1 cellular context compared by ENCODE assay signal in genomic region chr9:130129425-130130061, GRCh38.
TF ChIP-seq lines count a peak whose summit lies in the region.

No MANE protein-coding gene starts in this region.

TF ChIP-seq in endothelial cell of umbilical vein, 7 proteins besides CTCF, POLR2A, EP300 and RAD21 (continued from another document):
- TF ChIP-seq JUN (IDR thresholded peaks at IDR 0.05; ENCODE audit: borderline replicate concordance, insufficient read depth, insufficient read length, low read depth) (no peak), GATA2 (IDR thresholded peaks at IDR 0.05; ENCODE audit: insufficient read depth, insufficient read length, low read depth, low read length) (no peak), MYC (IDR thresholded peaks at IDR 0.05; ENCODE audit: low read depth, low read length) (no peak), EZH2 (IDR thresholded peaks at IDR 0.05; ENCODE audit: borderline replicate concordance, low read depth, low read length, severe bottlenecking) (no peak), FOS (IDR thresholded peaks at IDR 0.05; ENCODE audit: borderline replicate concordance, insufficient read depth, low read length) (no peak)
